ENCODE assay signal across 8 cellular contexts in genomic region chr15:78755895-78756591, GRCh38. TPM values are rescaled to one million over a fixed set of nuclear protein-coding genes. Genes with fewer than 3 reads are reported as not detected.
DNase-seq lines count a peak whose midpoint lies in the region; ATAC-seq and TF ChIP-seq lines count a peak whose summit lies in the region.
"Not testable (repeated sequence)": the region's sequence is repeated elsewhere in the genome, so short reads cannot be mapped to it uniquely, and the experiment has no call there.

No MANE protein-coding gene starts in this region.

- TF ChIP-seq CTCF in AG04449 (IDR thresholded peaks at IDR 0.05; ENCODE audit: insufficient read depth, low read length, missing control alignments) (peak; percentile 16), GM12875 (IDR thresholded peaks at IDR 0.05; ENCODE audit: borderline replicate concordance, insufficient read depth, low read depth, low read length) (peak; percentile 45; the same call in 1 of the 2 replicates), Peyer's patch (IDR thresholded peaks at IDR 0.05) (peak in 3 of 6 experiments; percentile 21 to 43 (median 23))

- POLR2A ChIA-PET in AG04449 (lab: Yijun Ruan, JAX), result not testable (repeated sequence)

- peak overlapping the region; percentile 47 for H3K9ac ChIP-seq in skeletal muscle satellite cell (ENCODE audit: low read depth, low read length)

- H3K27me3 ChIP-seq in Peyer's patch; skeletal muscle satellite cell (ENCODE audit: control insufficient read depth, insufficient read depth, low read length): not testable (repeated sequence)

- peak; percentile 31 for DNase-seq in AG04449 (ENCODE audit: low read depth, low spot score)
- peak; percentile 64 for DNase-seq in HT1080 (ENCODE audit: low read depth)
- DNase-seq in Peyer's patch, result peak in 2 of 3 donors; percentile 64 to 76
- DNase-seq in activated T-cell treated with anti-CD3 and anti-CD28 coated beads, Interleukin-2, amount 50 U/mL, for 72 hours, result peak; percentile 45 to 58
- DNase-seq in epithelial cell of prostate (ENCODE audit: low read depth, low spot score), result peak; percentile 39
- peak; percentile 55 for DNase-seq in left kidney (ENCODE audit: low read depth, low spot score)

- not testable (repeated sequence) for H3K36me3 Mint-ChIP-seq in activated T-cell treated with anti-CD3 and anti-CD28 coated beads, Interleukin-2, amount 50 U/mL, for 72 hours (ENCODE audit: insufficient read depth in 2 of 2)

- H3K9me3 ChIP-seq in Peyer's patch; skeletal muscle satellite cell (replicated peaks; ENCODE audit: low read length): not testable (repeated sequence)

- H3K4me1 ChIP-seq in Peyer's patch (peaks cover 0 to 23% (median 13%) of the 10 kb centered on the region in 4 donors), skeletal muscle satellite cell (ENCODE audit: control insufficient read depth, insufficient read depth, low read length) (peaks cover 50% of the 10 kb centered on the region)

- TF ChIP-seq POLR2A in Peyer's patch (IDR thresholded peaks at IDR 0.05), result not testable (repeated sequence)

- H3K36me3 ChIP-seq in Peyer's patch; skeletal muscle satellite cell (ENCODE audit: insufficient read depth, low read length): not testable (repeated sequence)

- peaks cover 33% of the 10 kb centered on the region for H3K4me1 Mint-ChIP-seq in activated T-cell treated with anti-CD3 and anti-CD28 coated beads, Interleukin-2, amount 50 U/mL, for 72 hours (ENCODE audit: low read depth)

- CTCF ChIA-PET in AG04449 (lab: Yijun Ruan, JAX), result not testable (repeated sequence)

- not testable (repeated sequence) for H3K4me3 Mint-ChIP-seq in activated T-cell treated with anti-CD3 and anti-CD28 coated beads, Interleukin-2, amount 50 U/mL, for 72 hours

- peak overlapping the region; percentile 67 for H3K4me2 ChIP-seq in skeletal muscle satellite cell (ENCODE audit: low read length)

- not testable (repeated sequence) for H3K9me3 Mint-ChIP-seq in activated T-cell treated with anti-CD3 and anti-CD28 coated beads, Interleukin-2, amount 50 U/mL, for 72 hours

- H3K4me3 ChIP-seq in AG04449 (ENCODE audit: low read depth, low read length); GM12875 (ENCODE audit: low read depth, low read length); Peyer's patch; skeletal muscle satellite cell (ENCODE audit: low read length): not testable (repeated sequence)

- not testable (repeated sequence) for H3K27me3 Mint-ChIP-seq in activated T-cell treated with anti-CD3 and anti-CD28 coated beads, Interleukin-2, amount 50 U/mL, for 72 hours (ENCODE audit: low read depth)

- H3K27ac ChIP-seq in Peyer's patch, result peak overlapping the region in 1 of 4 donors; percentile 52
- H3K27ac ChIP-seq in epithelial cell of prostate, result not testable (repeated sequence)

- H3K27ac Mint-ChIP-seq in activated T-cell treated with anti-CD3 and anti-CD28 coated beads, Interleukin-2, amount 50 U/mL, for 72 hours, result not testable (repeated sequence)

- peak; percentile 34 to 42 for ATAC-seq in activated T-cell treated with anti-CD3 and anti-CD28 coated beads, Interleukin-2, amount 50 U/mL, for 72 hours (replicated peaks in 1 of 2)

RNA-seq across cellular contexts. Expression of gene ADAMTS7, which starts 55.2 kb away (rescaled TPM):
- 0.23 and 0.96 TPM in 2 replicates for total RNA-seq in HT1080 (2014; rRNA removed; shearing (Covaris generic))
- polyA plus RNA-seq in HT1080 (2015; cell fraction: cytosol; rRNA removed), result 3.4 and 3.7 TPM in 2 replicates
- 18.6 and 20.0 TPM in 2 replicates for polyA plus RNA-seq in HT1080 (2015; cell fraction: nucleus; rRNA removed)
- 10 to 100 TPM in 1 of 4 donors, 1 to 10 TPM in 2, under 1 TPM in 1; 0.18 to 24.8 (median 2.0) TPM for total RNA-seq in Peyer's patch
- total RNA-seq in activated T-cell treated with anti-CD3 and anti-CD28 coated beads, Interleukin-2, amount 50 U/mL, for 72 hours, result 1 to 10 TPM in 1 of 2 donors, under 1 TPM in 1; 0.39 to 1.5 TPM
- total RNA-seq in skeletal muscle satellite cell (2012; rRNA removed), result 15.7 and 16.6 TPM in 2 replicates
